In the genomic region with DNA sequence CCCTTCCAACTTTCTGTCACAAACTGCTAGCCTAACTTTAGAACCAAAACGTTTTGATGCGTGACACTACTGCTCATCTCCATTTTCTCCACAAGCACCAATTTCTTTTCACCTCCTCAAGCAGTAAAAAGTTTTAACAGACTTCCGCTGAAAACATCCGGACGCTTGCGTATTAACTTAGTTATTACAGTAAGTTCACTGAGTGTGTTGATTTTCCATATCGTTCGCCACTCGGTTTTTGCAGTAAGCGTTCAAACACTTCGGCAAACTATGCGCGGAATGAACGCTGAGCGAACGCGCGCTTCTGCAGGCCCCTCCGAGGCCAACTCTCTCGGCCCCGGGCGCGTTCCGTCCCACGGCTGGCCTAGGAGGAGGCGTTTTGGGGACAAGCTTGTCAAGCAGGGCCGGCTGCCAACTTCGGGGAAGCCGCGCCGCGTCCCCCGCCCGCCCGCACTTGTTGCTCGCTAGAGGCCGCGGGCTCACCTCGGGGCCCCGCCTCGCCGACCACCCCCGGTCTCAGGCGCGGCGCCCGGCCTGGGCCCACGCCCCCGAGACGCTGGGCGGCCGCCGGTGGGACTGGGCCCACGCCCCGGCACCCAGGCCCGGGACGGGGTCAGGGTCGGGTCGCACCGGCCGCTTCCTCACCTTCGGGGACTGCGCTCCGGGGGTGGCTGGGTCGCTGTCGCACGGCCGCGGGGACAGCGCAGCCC, we compare ENCODE assay signal across 8 cellular contexts. TPM values are rescaled to one million over a fixed set of nuclear protein-coding genes. Genes with fewer than 3 reads are reported as not detected.
DNase-seq lines count a peak whose midpoint lies in the region; ATAC-seq and TF ChIP-seq lines count a peak whose summit lies in the region.

No MANE protein-coding gene starts in this region.

- WGBS in ovary, 3 donors, result 0 to 1% (median 1%) methylated on average over 25 to 70 of the region's 70 CpGs
- 0 to 2% methylated on average over 1 to 29 of the region's 70 CpGs for WGBS in transverse colon (ENCODE audit: low coverage in 1 of 2), 2 donors

- H3K9ac ChIP-seq in BLaER1 treated with 17β-estradiol and CSF1 and Interleukin-3, amounts not matched to agents 10 nM and 100 nM, result peak overlapping the region; percentile 84 to 98 (median 95)
- H3K9ac ChIP-seq in SK-N-MC (ENCODE audit: insufficient read length), result peak overlapping the region; percentile 80

- H3K4me1 Mint-ChIP-seq in activated naive CD8-positive, alpha-beta T cell treated with anti-CD3 and anti-CD28 coated beads, Interleukin-2, amount 10 ng/mL, durations not matched to agents 7 days and 5 days, result peaks cover 36% of the 10 kb centered on the region

- in situ Hi-C loops in transverse colon (cut with MboI; ENCODE audit: low pct_ligation_motif_present in 1 of 4, low pct_unique_long_range_greater_than_20kb in 1 of 4, low sequenced_read_pairs in 3 of 4), result no loop called here

- intact Hi-C loops in ovary (cut with DNase I), result loop anchor here in 1 of 4 donors (10.0 kb wide), 1 partner anchor 489 kb away; no protein-coding TSS in a partner anchor
- intact Hi-C loops in transverse colon (cut with DNase I; ENCODE audit: low total_unique reads), result no loop called here

- no peaks in the 10 kb centered on the region for H3K9me3 Mint-ChIP-seq in activated naive CD8-positive, alpha-beta T cell treated with anti-CD3 and anti-CD28 coated beads, Interleukin-2, amount 10 ng/mL, durations not matched to agents 7 days and 5 days

- peak overlapping the region; percentile 94 for H3K4me3 Mint-ChIP-seq in activated naive CD8-positive, alpha-beta T cell treated with anti-CD3 and anti-CD28 coated beads, Interleukin-2, amount 10 ng/mL, durations not matched to agents 7 days and 5 days

- peak overlapping the region; percentile 95 for H3K27ac Mint-ChIP-seq in activated naive CD8-positive, alpha-beta T cell treated with anti-CD3 and anti-CD28 coated beads, Interleukin-2, amount 10 ng/mL, durations not matched to agents 7 days and 5 days

- no peaks in the 10 kb centered on the region for H3K9me3 ChIP-seq in BLaER1 treated with 17β-estradiol and CSF1 and Interleukin-3, amounts not matched to agents 10 nM and 100 nM (replicated peaks in 1 of 11)
- H3K9me3 ChIP-seq in SK-N-MC (ENCODE audit: low read depth, low read length) (no peaks in the 10 kb centered on the region), cardiac muscle cell (ENCODE audit: low read depth) (no peaks in the 10 kb centered on the region), ovary (no peaks in the 10 kb centered on the region), transverse colon (no peaks in the 10 kb centered on the region)

- TF ChIP-seq CTCF in cardiac muscle cell (IDR thresholded peaks at IDR 0.05; ENCODE audit: low read depth, low read length), result no peak
- TF ChIP-seq CTCF in ovary (IDR thresholded peaks at IDR 0.05), result no peak
- no peak for TF ChIP-seq CTCF in transverse colon (IDR thresholded peaks at IDR 0.05)

- peak overlapping the region; percentile 84 to 98 (median 95) for H3K4me2 ChIP-seq in BLaER1 treated with 17β-estradiol and CSF1 and Interleukin-3, amounts not matched to agents 10 nM and 100 nM

- no peak for TF ChIP-seq EP300 in ovary (IDR thresholded peaks at IDR 0.05)
- no peak for TF ChIP-seq EP300 in transverse colon (IDR thresholded peaks at IDR 0.05; ENCODE audit: low read depth)

- peaks cover 4% of the 10 kb centered on the region for H3K27me3 Mint-ChIP-seq in activated naive CD8-positive, alpha-beta T cell treated with anti-CD3 and anti-CD28 coated beads, Interleukin-2, amount 10 ng/mL, durations not matched to agents 7 days and 5 days

- peak overlapping the region; percentile 67 to 96 (median 92) for H3K27ac ChIP-seq in BLaER1 treated with 17β-estradiol and CSF1 and Interleukin-3, amounts not matched to agents 10 nM and 100 nM
- H3K27ac ChIP-seq in SK-N-MC, result peak overlapping the region; percentile 59; the same call in 1 of the 2 replicates
- H3K27ac ChIP-seq in cardiac muscle cell, result peak overlapping the region; percentile 99
- peak overlapping the region; percentile 56 to 96 for H3K27ac ChIP-seq in ovary
- H3K27ac ChIP-seq in transverse colon, result peak overlapping the region; percentile 85 to 97 (median 93)

- H3K4me1 ChIP-seq in BLaER1 treated with 17β-estradiol and CSF1 and Interleukin-3, amounts not matched to agents 10 nM and 100 nM, result peaks cover 26 to 43% (median 32%) of the 10 kb centered on the region in 10 experiments
- H3K4me1 ChIP-seq in cardiac muscle cell (ENCODE audit: low read depth), result peaks cover 23% of the 10 kb centered on the region
- peaks cover 3% of the 10 kb centered on the region for H3K4me1 ChIP-seq in ovary (ENCODE audit: insufficient read depth)
- peaks cover 10 to 28% (median 14%) of the 10 kb centered on the region in 4 donors for H3K4me1 ChIP-seq in transverse colon

- H3K27me3 ChIP-seq in BLaER1 treated with 17β-estradiol and CSF1 and Interleukin-3, amounts not matched to agents 10 nM and 100 nM, result no peaks in the 10 kb centered on the region
- no peaks in the 10 kb centered on the region for H3K27me3 ChIP-seq in cardiac muscle cell
- H3K27me3 ChIP-seq in ovary, result no peaks in the 10 kb centered on the region
- H3K27me3 ChIP-seq in transverse colon, result no peaks in the 10 kb centered on the region

- H3K36me3 Mint-ChIP-seq in activated naive CD8-positive, alpha-beta T cell treated with anti-CD3 and anti-CD28 coated beads, Interleukin-2, amount 10 ng/mL, durations not matched to agents 7 days and 5 days, result peaks cover 17% of the 10 kb centered on the region

- peaks cover 0 to 23% (median 7%) of the 10 kb centered on the region in 11 experiments; a peak in 14 of 22 replicates for H3K36me3 ChIP-seq in BLaER1 treated with 17β-estradiol and CSF1 and Interleukin-3, amounts not matched to agents 10 nM and 100 nM
- H3K36me3 ChIP-seq in SK-N-MC (ENCODE audit: insufficient read depth, low read length) (0 out of 2 replicates have a peak, but pooled peaks cover 8% of the 10 kb centered on the region), cardiac muscle cell (no peaks in the 10 kb centered on the region), ovary (no peaks in the 10 kb centered on the region), transverse colon (no peaks in the 10 kb centered on the region)

- DNase-seq in GM19238 (ENCODE audit: insufficient read length, low spot score) (peak; percentile 50), SK-N-MC (ENCODE audit: low read depth, low spot score) (peak; percentile 37), cardiac muscle cell (ENCODE audit: low read depth in 1 of 2, low spot score in 1 of 2) (peak; percentile 76 to 87), ovary (peak; percentile 74 to 86 (median 82)), transverse colon (peak; percentile 81)
- peak; percentile 79 for DNase-seq in activated naive CD8-positive, alpha-beta T cell treated with anti-CD3 and anti-CD28 coated beads, Interleukin-2, amount 10 ng/mL, durations not matched to agents 7 days and 5 days

- peaks cover 6 to 52% (median 35%) of the 10 kb centered on the region in 11 experiments; a peak in 17 of 22 replicates for H4K20me1 ChIP-seq in BLaER1 treated with 17β-estradiol and CSF1 and Interleukin-3, amounts not matched to agents 10 nM and 100 nM

- ATAC-seq in HG03439 (IDR thresholded peaks at IDR 0.05; ENCODE audit: unreplicated experiment), result peak; percentile 33
- peak; percentile 44 for ATAC-seq in activated naive CD8-positive, alpha-beta T cell treated with anti-CD3 and anti-CD28 coated beads, Interleukin-2, amount 10 ng/mL, durations not matched to agents 7 days and 5 days (ENCODE audit: low read depth)

- POLR2A ChIA-PET in activated naive CD8-positive, alpha-beta T cell treated with anti-CD3 and anti-CD28 coated beads, Interleukin-2, amount 10 ng/mL, durations not matched to agents 7 days and 5 days (lab: Charles Lee), result interaction anchor here (1.1 to 2.9 kb wide), 3 partner anchors 21 to 29 kb away, joined by 3 to 20 read pairs (median 15); partner anchors contain the start of genes C6orf120, DYNLT2, ERMARD and WDR27

- TF ChIP-seq POLR2A in ovary (IDR thresholded peaks at IDR 0.05) (no peak), transverse colon (IDR thresholded peaks at IDR 0.05) (no peak)

- H3K4me3 ChIP-seq in BLaER1 treated with 17β-estradiol and CSF1 and Interleukin-3, amounts not matched to agents 10 nM and 100 nM, result peak overlapping the region; percentile 77 to 93 (median 86)
- H3K4me3 ChIP-seq in SK-N-MC (peak overlapping the region; percentile 91), cardiac muscle cell (peak overlapping the region; percentile 95), ovary (peak overlapping the region; percentile 77), transverse colon (peak overlapping the region; percentile 17 to 94 (median 88))

RNA-seq across cellular contexts. Expression of gene PHF10, which starts 0.9 kb away (rescaled TPM):
- 10 to 100 TPM; 67.2 to 71.0 TPM for total RNA-seq in activated naive CD8-positive, alpha-beta T cell treated with anti-CD3 and anti-CD28 coated beads, Interleukin-2, amount 10 ng/mL, durations not matched to agents 7 days and 5 days
- 26.0 and 32.0 TPM in 2 replicates for total RNA-seq in cardiac muscle cell
- 31.5 and 43.3 TPM in 2 replicates for polyA plus RNA-seq in cardiac muscle cell
- 10 to 100 TPM; 59.3 to 94.1 (median 70.0) TPM for total RNA-seq in ovary
- 100 to 1,000 TPM in 1 of 2 donors, 10 to 100 TPM in 1; 37.9 to 102 TPM for polyA plus RNA-seq in ovary
- total RNA-seq in transverse colon, result 10 to 100 TPM; 21.3 to 49.9 (median 25.3) TPM

RNA-seq across cellular contexts. Expression of gene C6orf120, which starts 21.4 kb away (rescaled TPM):
- total RNA-seq in activated naive CD8-positive, alpha-beta T cell treated with anti-CD3 and anti-CD28 coated beads, Interleukin-2, amount 10 ng/mL, durations not matched to agents 7 days and 5 days, result 10 to 100 TPM; 22.2 to 22.5 TPM
- total RNA-seq in cardiac muscle cell (53.0 and 58.4 TPM in 2 replicates), ovary (10 to 100 TPM; 22.9 to 32.7 (median 27.9) TPM), transverse colon (10 to 100 TPM; 20.5 to 45.2 (median 40.5) TPM)
- polyA plus RNA-seq in cardiac muscle cell (27.5 and 46.6 TPM in 2 replicates), ovary (10 to 100 TPM; 13.3 to 16.6 TPM)

RNA-seq across cellular contexts. Expression of gene WDR27, which starts 21.5 kb away (rescaled TPM):
- 10 to 100 TPM; 37.6 to 39.6 TPM for total RNA-seq in activated naive CD8-positive, alpha-beta T cell treated with anti-CD3 and anti-CD28 coated beads, Interleukin-2, amount 10 ng/mL, durations not matched to agents 7 days and 5 days
- 40.2 and 83.0 TPM in 2 replicates for total RNA-seq in cardiac muscle cell
- polyA plus RNA-seq in cardiac muscle cell, result 54.4 and 66.8 TPM in 2 replicates
- 10 to 100 TPM; 35.1 to 53.4 (median 40.7) TPM for total RNA-seq in ovary
- 10 to 100 TPM; 16.6 to 23.0 TPM for polyA plus RNA-seq in ovary
- total RNA-seq in transverse colon, result 10 to 100 TPM; 44.9 to 75.0 (median 57.0) TPM

RNA-seq across cellular contexts. Expression of gene DYNLT2, which starts 28.0 kb away (rescaled TPM):
- 1 to 10 TPM; 2.3 to 2.9 TPM for total RNA-seq in activated naive CD8-positive, alpha-beta T cell treated with anti-CD3 and anti-CD28 coated beads, Interleukin-2, amount 10 ng/mL, durations not matched to agents 7 days and 5 days
- total RNA-seq in cardiac muscle cell (1.9 and 2.9 TPM in 2 replicates), ovary (1 to 10 TPM; 2.0 to 4.6 (median 3.1) TPM), transverse colon (1 to 10 TPM; 3.3 to 7.5 (median 4.4) TPM)
- polyA plus RNA-seq in cardiac muscle cell (2.4 and 5.0 TPM in 2 replicates), ovary (1 to 10 TPM; 1.7 to 2.9 TPM)

RNA-seq across cellular contexts. Expression of gene ERMARD, which starts 28.1 kb away (rescaled TPM):
- 10 to 100 TPM; 33.9 to 36.4 TPM for total RNA-seq in activated naive CD8-positive, alpha-beta T cell treated with anti-CD3 and anti-CD28 coated beads, Interleukin-2, amount 10 ng/mL, durations not matched to agents 7 days and 5 days
- 16.3 and 21.2 TPM in 2 replicates for total RNA-seq in cardiac muscle cell
- 20.9 and 32.4 TPM in 2 replicates for polyA plus RNA-seq in cardiac muscle cell
- total RNA-seq in ovary, result 10 to 100 TPM; 15.9 to 38.0 (median 27.0) TPM
- polyA plus RNA-seq in ovary, result 10 to 100 TPM; 19.4 to 31.7 TPM
- 10 to 100 TPM; 15.7 to 29.5 (median 20.8) TPM for total RNA-seq in transverse colon

Comparison
In these comparisons a context has a peak if more than half of its experiments do, and no peak if none do; other contexts are left out.
1. Peak in every context shown above with its lines: DNase-seq, ATAC-seq, H3K4me3 ChIP-seq and H3K27ac ChIP-seq.